1 cellular context compared by ENCODE assay signal in genomic region chr13:91154553-91154952, GRCh38.
TF ChIP-seq lines count a peak whose summit lies in the region.

No MANE protein-coding gene starts in this region.

TF ChIP-seq in GM23338, 12 proteins besides CTCF, POLR2A, EP300 and RAD21 (continued from another document):
- TF ChIP-seq ZNF114 (CRISPR knock-in tag; IDR thresholded peaks at IDR 0.05) (no peak), EZH2phosphoT487 (IDR thresholded peaks at IDR 0.05; ENCODE audit: unreplicated experiment) (no peak), REST (IDR thresholded peaks at IDR 0.05; ENCODE audit: unreplicated experiment) (no peak), EZH2 (IDR thresholded peaks at IDR 0.05; ENCODE audit: low read depth, unreplicated experiment) (no peak)
TF ChIP-seq in GM23338: peak in this region for 0.
